Comparison of ENCODE assay signal across 1 cellular context in the genomic region with DNA sequence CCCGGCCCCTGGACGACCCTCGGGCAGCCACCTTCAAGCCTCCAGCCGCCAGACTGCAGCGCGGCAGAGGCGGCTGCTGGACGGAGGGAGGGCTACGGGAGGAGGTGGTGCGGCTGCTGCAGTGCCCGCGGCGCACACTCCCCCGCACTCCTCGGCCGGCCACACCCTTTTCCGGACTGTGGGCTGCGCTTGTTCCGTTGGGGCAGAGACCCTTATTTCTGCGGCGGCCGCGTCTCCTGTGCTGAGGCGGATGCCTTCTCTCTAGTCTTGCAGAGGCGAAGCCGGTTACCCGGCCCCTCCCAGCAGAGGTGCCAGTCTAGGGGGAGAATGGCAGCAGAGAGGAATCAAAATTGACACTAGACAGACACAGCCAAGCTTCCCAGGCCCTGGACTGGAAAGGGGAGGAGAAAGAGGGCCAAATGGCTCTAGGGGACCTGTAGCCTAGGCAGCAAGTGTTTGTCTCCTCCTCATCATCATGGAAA.
TF ChIP-seq lines count a peak whose summit lies in the region.

No MANE protein-coding gene starts in this region.

TF ChIP-seq in GM12878, 131 proteins besides CTCF, POLR2A, EP300 and RAD21 (continued from another document):
- no peak for TF ChIP-seq TBL1XR1 (IDR thresholded peaks at IDR 0.05; ENCODE audit: low read depth, low read length)
- TF ChIP-seq TCF3 (IDR thresholded peaks at IDR 0.05; ENCODE audit: borderline replicate concordance, insufficient read depth, low read depth, low read length): no peak
- peak; percentile 9; the same call in 1 of the 2 replicates for TF ChIP-seq TAF1 (IDR thresholded peaks at IDR 0.05; ENCODE audit: borderline replicate concordance, low read depth, low read length)
- TF ChIP-seq, protein P1, sequence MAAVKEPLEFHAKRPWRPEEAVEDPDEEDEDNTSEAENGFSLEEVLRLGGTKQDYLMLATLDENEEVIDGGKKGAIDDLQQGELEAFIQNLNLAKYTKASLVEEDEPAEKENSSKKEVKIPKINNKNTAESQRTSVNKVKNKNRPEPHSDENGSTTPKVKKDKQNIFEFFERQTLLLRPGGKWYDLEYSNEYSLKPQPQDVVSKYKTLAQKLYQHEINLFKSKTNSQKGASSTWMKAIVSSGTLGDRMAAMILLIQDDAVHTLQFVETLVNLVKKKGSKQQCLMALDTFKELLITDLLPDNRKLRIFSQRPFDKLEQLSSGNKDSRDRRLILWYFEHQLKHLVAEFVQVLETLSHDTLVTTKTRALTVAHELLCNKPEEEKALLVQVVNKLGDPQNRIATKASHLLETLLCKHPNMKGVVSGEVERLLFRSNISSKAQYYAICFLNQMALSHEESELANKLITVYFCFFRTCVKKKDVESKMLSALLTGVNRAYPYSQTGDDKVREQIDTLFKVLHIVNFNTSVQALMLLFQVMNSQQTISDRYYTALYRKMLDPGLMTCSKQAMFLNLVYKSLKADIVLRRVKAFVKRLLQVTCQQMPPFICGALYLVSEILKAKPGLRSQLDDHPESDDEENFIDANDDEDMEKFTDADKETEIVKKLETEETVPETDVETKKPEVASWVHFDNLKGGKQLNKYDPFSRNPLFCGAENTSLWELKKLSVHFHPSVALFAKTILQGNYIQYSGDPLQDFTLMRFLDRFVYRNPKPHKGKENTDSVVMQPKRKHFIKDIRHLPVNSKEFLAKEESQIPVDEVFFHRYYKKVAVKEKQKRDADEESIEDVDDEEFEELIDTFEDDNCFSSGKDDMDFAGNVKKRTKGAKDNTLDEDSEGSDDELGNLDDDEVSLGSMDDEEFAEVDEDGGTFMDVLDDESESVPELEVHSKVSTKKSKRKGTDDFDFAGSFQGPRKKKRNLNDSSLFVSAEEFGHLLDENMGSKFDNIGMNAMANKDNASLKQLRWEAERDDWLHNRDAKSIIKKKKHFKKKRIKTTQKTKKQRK (IDR thresholded peaks at IDR 0.05; ENCODE audit: low read depth, low read length): no peak
- TF ChIP-seq, protein P2, sequence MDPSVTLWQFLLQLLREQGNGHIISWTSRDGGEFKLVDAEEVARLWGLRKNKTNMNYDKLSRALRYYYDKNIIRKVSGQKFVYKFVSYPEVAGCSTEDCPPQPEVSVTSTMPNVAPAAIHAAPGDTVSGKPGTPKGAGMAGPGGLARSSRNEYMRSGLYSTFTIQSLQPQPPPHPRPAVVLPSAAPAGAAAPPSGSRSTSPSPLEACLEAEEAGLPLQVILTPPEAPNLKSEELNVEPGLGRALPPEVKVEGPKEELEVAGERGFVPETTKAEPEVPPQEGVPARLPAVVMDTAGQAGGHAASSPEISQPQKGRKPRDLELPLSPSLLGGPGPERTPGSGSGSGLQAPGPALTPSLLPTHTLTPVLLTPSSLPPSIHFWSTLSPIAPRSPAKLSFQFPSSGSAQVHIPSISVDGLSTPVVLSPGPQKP (IDR thresholded peaks at IDR 0.05; ENCODE audit: low read depth, low read length): 0 out of 2 replicates have a peak, but pooled peaks have one; percentile 45
- TF ChIP-seq SMAD1 (IDR thresholded peaks at IDR 0.05; ENCODE audit: low read depth, partially characterized antibody): no peak
- no peak for TF ChIP-seq SP1 (IDR thresholded peaks at IDR 0.05; ENCODE audit: low read depth, low read length)
- no peak for TF ChIP-seq BACH1 (IDR thresholded peaks at IDR 0.05; ENCODE audit: borderline replicate concordance)
- TF ChIP-seq SPI1 (IDR thresholded peaks at IDR 0.05; ENCODE audit: borderline replicate concordance, insufficient read depth, low read depth, low read length): no peak
- TF ChIP-seq RAD51 (IDR thresholded peaks at IDR 0.05): no peak
- TF ChIP-seq POLR2AphosphoS5 (IDR thresholded peaks at IDR 0.05; ENCODE audit: low read length): no peak; the same call in 1 of the 2 replicates
- TF ChIP-seq NFYA (IDR thresholded peaks at IDR 0.05; ENCODE audit: borderline replicate concordance, low read depth, low read length): no peak
- TF ChIP-seq, protein P3, sequence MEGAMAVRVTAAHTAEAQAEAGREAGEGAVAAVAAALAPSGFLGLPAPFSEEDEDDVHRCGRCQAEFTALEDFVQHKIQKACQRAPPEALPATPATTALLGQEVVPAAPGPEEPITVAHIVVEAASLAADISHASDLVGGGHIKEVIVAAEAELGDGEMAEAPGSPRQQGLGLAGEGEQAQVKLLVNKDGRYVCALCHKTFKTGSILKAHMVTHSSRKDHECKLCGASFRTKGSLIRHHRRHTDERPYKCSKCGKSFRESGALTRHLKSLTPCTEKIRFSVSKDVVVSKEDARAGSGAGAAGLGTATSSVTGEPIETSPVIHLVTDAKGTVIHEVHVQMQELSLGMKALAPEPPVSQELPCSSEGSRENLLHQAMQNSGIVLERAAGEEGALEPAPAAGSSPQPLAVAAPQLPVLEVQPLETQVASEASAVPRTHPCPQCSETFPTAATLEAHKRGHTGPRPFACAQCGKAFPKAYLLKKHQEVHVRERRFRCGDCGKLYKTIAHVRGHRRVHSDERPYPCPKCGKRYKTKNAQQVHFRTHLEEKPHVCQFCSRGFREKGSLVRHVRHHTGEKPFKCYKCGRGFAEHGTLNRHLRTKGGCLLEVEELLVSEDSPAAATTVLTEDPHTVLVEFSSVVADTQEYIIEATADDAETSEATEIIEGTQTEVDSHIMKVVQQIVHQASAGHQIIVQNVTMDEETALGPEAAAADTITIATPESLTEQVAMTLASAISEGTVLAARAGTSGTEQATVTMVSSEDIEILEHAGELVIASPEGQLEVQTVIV (IDR thresholded peaks at IDR 0.05; ENCODE audit: borderline replicate concordance, partially characterized antibody): no peak
- no peak for TF ChIP-seq JUND (IDR thresholded peaks at IDR 0.05; ENCODE audit: low read depth, low read length)
- no peak for TF ChIP-seq GABPA (IDR thresholded peaks at IDR 0.05; ENCODE audit: low read depth)
- TF ChIP-seq BMI1 (IDR thresholded peaks at IDR 0.05; ENCODE audit: borderline replicate concordance): no peak
- no peak for TF ChIP-seq CREM (IDR thresholded peaks at IDR 0.05; ENCODE audit: low read depth)
